In the genomic region with DNA sequence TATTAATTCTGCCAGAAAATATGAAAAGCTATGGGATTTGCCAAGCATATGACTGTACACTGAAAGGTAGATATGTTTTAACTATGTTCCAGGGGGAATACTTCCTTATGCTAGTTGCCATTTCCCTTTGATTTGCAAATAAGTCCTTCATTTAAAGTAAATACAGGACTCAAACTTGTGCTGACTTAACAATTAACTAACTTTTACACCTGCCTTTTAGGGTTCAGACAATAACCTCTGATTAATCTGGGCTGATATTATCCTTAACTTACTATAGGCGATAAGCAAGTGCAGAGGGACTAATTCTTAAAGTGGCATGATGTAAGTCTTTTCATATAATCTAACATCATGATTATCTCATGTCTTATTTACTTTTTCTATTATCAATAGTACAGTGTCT, we compare ENCODE assay signal across 17 cellular contexts.
DNase-seq lines count a peak whose midpoint lies in the region; ATAC-seq and TF ChIP-seq lines count a peak whose summit lies in the region.
"Had no signal": no experiment of that assay in that cellular context is flagged by ENCODE, and none has a peak within 500 bp of the region (broad histone marks: within the 10 kb centered on the region; RNA-seq: fewer than 3 reads in every experiment).

No MANE protein-coding gene starts in this region.

- H3K4me1 ChIP-seq in Karpas-422 (ENCODE audit: low read length), result peaks cover 11% of the 10 kb centered on the region
- no peaks in the 10 kb centered on the region for H3K4me1 ChIP-seq in colonic mucosa
- H3K4me1 ChIP-seq in mucosa of rectum (ENCODE audit: control insufficient read depth in 2 of 2, insufficient read depth in 2 of 2, low read length in 2 of 2), result peaks cover 0 to 8% of the 10 kb centered on the region in 2 donors
- peaks cover 0 to 31% (median 7%) of the 10 kb centered on the region in 4 donors for H3K4me1 ChIP-seq in transverse colon
- H3K4me1 ChIP-seq: BLaER1 had no signal

- H3K9me2 ChIP-seq in Karpas-422 (replicated peaks; ENCODE audit: insufficient read depth, low read length), result no peaks in the 10 kb centered on the region

- H3K4me3 ChIP-seq in Karpas-422 (ENCODE audit: low read length) (no peak overlapping the region), colonic mucosa (no peak overlapping the region), mucosa of rectum (ENCODE audit: low read length in 2 of 2) (no peak overlapping the region), transverse colon (no peak overlapping the region)
- H3K4me3 ChIP-seq: BLaER1, HAP-1 had no signal

- no peaks in the 10 kb centered on the region for H4K20me1 ChIP-seq in Karpas-422 (ENCODE audit: insufficient read depth, low read depth, low read length)
- H4K20me1 ChIP-seq: BLaER1 had no signal

- H3K36me3 ChIP-seq in Karpas-422 (ENCODE audit: insufficient read depth, low read length) (no peaks in the 10 kb centered on the region), colonic mucosa (no peaks in the 10 kb centered on the region), mucosa of rectum (ENCODE audit: control insufficient read depth in 2 of 2, insufficient read depth in 2 of 2, low read length in 2 of 2) (no peaks in the 10 kb centered on the region), transverse colon (no peaks in the 10 kb centered on the region)
- H3K36me3 ChIP-seq: BLaER1, HAP-1 had no signal

- 64 to 83% methylated on average over 1 of the region's 1 CpG for WGBS in transverse colon (ENCODE audit: low coverage in 1 of 2), 2 donors

- H3K9me3 ChIP-seq in Karpas-422 (ENCODE audit: low read length) (no peaks in the 10 kb centered on the region), colonic mucosa (no peaks in the 10 kb centered on the region), mucosa of rectum (ENCODE audit: control insufficient read depth in 2 of 2, low read length in 2 of 2) (no peaks in the 10 kb centered on the region), transverse colon (no peaks in the 10 kb centered on the region)
- H3K9me3 ChIP-seq: BLaER1, Caco-2, HAP-1 had no signal

- TF ChIP-seq POLR2A in transverse colon (IDR thresholded peaks at IDR 0.05), result no peak

- H3K79me2 ChIP-seq in Karpas-422 (ENCODE audit: low read length), result no peaks in the 10 kb centered on the region

- H3K4me2 ChIP-seq in Karpas-422 (ENCODE audit: low read depth, low read length, poor library complexity, severe bottlenecking), result no peak overlapping the region
- H3K4me2 ChIP-seq: BLaER1 had no signal

- intact Hi-C loops in colonic mucosa (cut with DNase I) (no loop called here), transverse colon (cut with DNase I; ENCODE audit: low total_unique reads) (no loop called here)

- H2AFZ ChIP-seq in Karpas-422 (ENCODE audit: low read length), result peak overlapping the region; percentile 48; the same call in 1 of the 2 replicates

- no peak for ATAC-seq in HG03135 (IDR thresholded peaks at IDR 0.05; ENCODE audit: unreplicated experiment)
- no peak for ATAC-seq in GM21515 (IDR thresholded peaks at IDR 0.05; ENCODE audit: unreplicated experiment)
- ATAC-seq: CD8-positive, alpha-beta T cell had no signal

- in situ Hi-C loops in transverse colon (cut with MboI; ENCODE audit: low pct_ligation_motif_present in 1 of 4, low pct_unique_long_range_greater_than_20kb in 1 of 4, low sequenced_read_pairs in 3 of 4), result no loop called here

- no peak for TF ChIP-seq EP300 in transverse colon (IDR thresholded peaks at IDR 0.05; ENCODE audit: low read depth)

- no peak for DNase-seq in Karpas-422
- DNase-seq in colonic mucosa, result no peak
- no peak for DNase-seq in transverse colon
- no peak for DNase-seq in cortex of kidney (lab: John Stamatoyannopoulos, UW)
- DNase-seq: Caco-2; CD4-positive, CD25-positive, alpha-beta regulatory T cell; CD8-positive, alpha-beta T cell; DMS153; DND-41; GOT3; HFFc6 had no signal

- TF ChIP-seq CTCF in colonic mucosa (IDR thresholded peaks at IDR 0.05), result no peak
- no peak for TF ChIP-seq CTCF in transverse colon (IDR thresholded peaks at IDR 0.05)

- H3K27me3 ChIP-seq in Karpas-422 (ENCODE audit: low read length), result no peaks in the 10 kb centered on the region
- H3K27me3 ChIP-seq in colonic mucosa, result no peaks in the 10 kb centered on the region
- H3K27me3 ChIP-seq in mucosa of rectum (ENCODE audit: control insufficient read depth in 2 of 2, insufficient read depth in 2 of 2, low read length in 2 of 2), result no peaks in the 10 kb centered on the region
- H3K27me3 ChIP-seq in transverse colon, result no peaks in the 10 kb centered on the region
- H3K27me3 ChIP-seq: BLaER1 had no signal

- H3K9ac ChIP-seq in Karpas-422 (ENCODE audit: low read length), result no peak overlapping the region
- H3K9ac ChIP-seq in colonic mucosa (ENCODE audit: low read depth in 2 of 2, low read length in 2 of 2), result peak overlapping the region in 1 of 2 donors; percentile 9
- no peak overlapping the region for H3K9ac ChIP-seq in mucosa of rectum (ENCODE audit: low read depth in 1 of 2, low read length in 2 of 2)
- H3K9ac ChIP-seq: BLaER1 had no signal

- H3K27ac ChIP-seq in Karpas-422 (ENCODE audit: low read length) (no peak overlapping the region), colonic mucosa (peak overlapping the region; percentile 67), mucosa of rectum (ENCODE audit: low read depth in 2 of 2, low read length in 2 of 2) (peak overlapping the region; percentile 12 to 19), transverse colon (peak overlapping the region; percentile 65 to 80 (median 72))
- H3K27ac ChIP-seq: BLaER1, C4-2B had no signal
